In the genomic region with DNA sequence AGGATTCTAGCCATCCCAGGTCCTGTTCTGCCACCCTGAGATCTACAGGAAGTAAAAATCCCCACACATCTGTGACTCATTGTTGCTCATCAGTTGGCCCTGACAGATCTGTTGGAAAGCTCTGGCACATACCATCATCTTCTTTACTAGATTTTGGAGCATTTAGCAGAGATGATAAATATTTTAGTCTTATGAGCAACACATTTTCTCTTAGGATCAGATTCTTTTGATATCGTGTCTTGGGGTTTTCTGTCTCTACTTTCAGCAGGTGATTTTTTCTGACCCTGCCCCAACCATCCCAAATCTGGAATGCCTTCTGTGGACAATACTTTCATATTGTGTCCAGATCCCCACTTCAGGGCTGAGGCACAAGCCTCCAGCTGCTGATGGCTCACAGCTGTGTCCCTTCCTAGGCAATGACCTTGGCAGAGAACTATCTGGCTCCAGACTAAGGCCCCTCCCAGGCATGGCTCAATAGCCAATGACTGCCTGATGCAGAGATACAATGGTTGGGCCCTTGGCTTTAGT, we compare ENCODE assay signal across 7 cellular contexts.
DNase-seq lines count a peak whose midpoint lies in the region; TF ChIP-seq lines count a peak whose summit lies in the region.

No MANE protein-coding gene starts in this region.

- H3K4me1 ChIP-seq in adrenal gland (replicated peaks in 1 of 2): peaks cover 0 to 9% of the 10 kb centered on the region in 2 donors
- peaks cover 0 to 48% of the 10 kb centered on the region in 2 donors for H3K4me1 ChIP-seq in right atrium auricular region
- H3K4me1 ChIP-seq in suprapubic skin: peaks cover 27% of the 10 kb centered on the region

- H3K9me3 ChIP-seq in adrenal gland (replicated peaks in 1 of 3): no peaks in the 10 kb centered on the region
- H3K9me3 ChIP-seq in right atrium auricular region: peaks cover 0 to 6% of the 10 kb centered on the region in 2 donors
- no peaks in the 10 kb centered on the region for H3K9me3 ChIP-seq in suprapubic skin

- H3K36me3 ChIP-seq in adrenal gland (replicated peaks in 1 of 2) (no peaks in the 10 kb centered on the region), right atrium auricular region (no peaks in the 10 kb centered on the region), suprapubic skin (no peaks in the 10 kb centered on the region)

- peak; percentile 83 for DNase-seq in HPDE6-E6E7 (ENCODE audit: extremely low spot score)
- peak; percentile 35 to 84 (median 73) for DNase-seq in adrenal gland
- DNase-seq in right atrium auricular region (ENCODE audit: low spot score): no peak
- DNase-seq in suprapubic skin (ENCODE audit: low spot score in 2 of 2): peak in 1 of 2 donors; percentile 81
- DNase-seq in activated CD4-positive, alpha-beta T cell treated with anti-CD3 and anti-CD28 coated beads for 1 hour: no peak
- no peak for DNase-seq in NCI-H524 (lab: John Stamatoyannopoulos, UW)
- DNase-seq in T-helper 2 cell: no peak

- H3K4me3 ChIP-seq in adrenal gland (no peak overlapping the region), right atrium auricular region (no peak overlapping the region), suprapubic skin (no peak overlapping the region)

- TF ChIP-seq CTCF in adrenal gland (IDR thresholded peaks at IDR 0.05) (no peak), right atrium auricular region (IDR thresholded peaks at IDR 0.05) (no peak), suprapubic skin (IDR thresholded peaks at IDR 0.05) (no peak)

- no peak for TF ChIP-seq EP300 in suprapubic skin (IDR thresholded peaks at IDR 0.05)

- H3K27me3 ChIP-seq in adrenal gland: no peaks in the 10 kb centered on the region
- H3K27me3 ChIP-seq in right atrium auricular region: no peaks in the 10 kb centered on the region
- H3K27me3 ChIP-seq in suprapubic skin: no peaks in the 10 kb centered on the region

- WGBS in adrenal gland, 4 donors: 23 to 55% (median 27%) methylated on average over 1 of the region's 1 CpG
- WGBS in suprapubic skin: 25% methylated on average over 1 of the region's 1 CpG

- intact Hi-C loops in adrenal gland (cut with DNase I): no loop called here

- peak overlapping the region in 2 of 5 donors; percentile 76 to 77 for H3K27ac ChIP-seq in adrenal gland
- H3K27ac ChIP-seq in right atrium auricular region: peak overlapping the region; percentile 45 to 74
- peak overlapping the region; percentile 77 for H3K27ac ChIP-seq in suprapubic skin

- TF ChIP-seq POLR2A in adrenal gland (IDR thresholded peaks at IDR 0.05) (no peak), suprapubic skin (IDR thresholded peaks at IDR 0.05) (no peak)

Comparison
In these comparisons a context has a peak if more than half of its experiments do, and no peak if none do; other contexts are left out.
1. DNase-seq: peak in HPDE6-E6E7 (single experiment) and adrenal gland (7 of 7); none in right atrium auricular region (single experiment), activated CD4-positive, alpha-beta T cell treated with anti-CD3 and anti-CD28 coated beads for 1 hour (single experiment), NCI-H524 (0 of 2) and T-helper 2 cell (0 of 5).